ENCODE assay signal across 22 cellular contexts in genomic region chr12:7152818-7153217, GRCh38. TPM values are rescaled to one million over a fixed set of nuclear protein-coding genes. Genes with fewer than 3 reads are reported as not detected.
A peak's percentile ranks its signal among the peaks of the same experiment; 100 is the strongest.
DNase-seq lines count a peak whose midpoint lies in the region; ATAC-seq and TF ChIP-seq lines count a peak whose summit lies in the region.
"Had no signal": no experiment of that assay in that cellular context is flagged by ENCODE, and none has a peak within 500 bp of the region (broad histone marks: within the 10 kb centered on the region; RNA-seq: fewer than 3 reads in every experiment).

No MANE protein-coding gene starts in this region.

- H4K20me1 ChIP-seq in BLaER1 treated with 17β-estradiol and CSF1 and Interleukin-3, amounts not matched to agents 10 nM and 100 nM: peaks cover 0 to 5% (median 0%) of the 10 kb centered on the region in 11 experiments; a peak in 1 of 22 replicates

- peak overlapping the region; percentile 20 for H2AFZ ChIP-seq in parathyroid adenoma
- H2AFZ ChIP-seq: GM23338 had no signal

- no peaks in the 10 kb centered on the region for H3K9me3 ChIP-seq in BLaER1 treated with 17β-estradiol and CSF1 and Interleukin-3, amounts not matched to agents 10 nM and 100 nM (replicated peaks in 1 of 11)
- H3K9me3 ChIP-seq in parathyroid adenoma (ENCODE audit: control insufficient read depth, low read length): no peaks in the 10 kb centered on the region

- H3K9me3 Mint-ChIP-seq in activated B cell treated with CpG ODN at 0.5 μM for 24 hours: no peaks in the 10 kb centered on the region
- no peaks in the 10 kb centered on the region for H3K9me3 Mint-ChIP-seq in stimulated activated naive B cell treated with anti-CD40 and anti-IgM and Interleukin-4, amounts not matched to agents 10 μg/mL and 1 μg/mL and 100 μg/mL, for 72 hours
- H3K9me3 Mint-ChIP-seq: CD4-positive, alpha-beta T cell; GM23338; HFFc6; IgD-negative memory B cell had no signal

- peaks cover 3% of the 10 kb centered on the region for H3K79me2 ChIP-seq in parathyroid adenoma

- peaks cover 0 to 25% (median 12%) of the 10 kb centered on the region in 10 experiments; a peak in 15 of 20 replicates for H3K4me1 ChIP-seq in BLaER1 treated with 17β-estradiol and CSF1 and Interleukin-3, amounts not matched to agents 10 nM and 100 nM
- peaks cover 68% of the 10 kb centered on the region for H3K4me1 ChIP-seq in parathyroid adenoma

- H3K9ac ChIP-seq in BLaER1 treated with 17β-estradiol and CSF1 and Interleukin-3, amounts not matched to agents 10 nM and 100 nM: peak overlapping the region in 4 of 11 experiments; percentile 11 to 50 (median 22); a peak in 5 of 22 replicates
- no peak overlapping the region for H3K9ac ChIP-seq in parathyroid adenoma

- POLR2A ChIA-PET in activated B cell treated with CpG ODN at 0.5 μM for 24 hours (lab: Charles Lee): no interaction called here

- H3K4me3 Mint-ChIP-seq in activated B cell treated with CpG ODN at 0.5 μM for 24 hours: no peak overlapping the region
- no peak overlapping the region for H3K4me3 Mint-ChIP-seq in stimulated activated naive B cell treated with anti-CD40 and anti-IgM and Interleukin-4, amounts not matched to agents 10 μg/mL and 1 μg/mL and 100 μg/mL, for 72 hours
- H3K4me3 Mint-ChIP-seq: B cell; CD4-positive, alpha-beta T cell; GM23338; HFFc6; IgD-negative memory B cell had no signal

- no peak for DNase-seq in activated B cell treated with CpG ODN at 0.5 μM for 24 hours
- no peak for DNase-seq in stimulated activated naive B cell treated with anti-CD40 and anti-IgM and Interleukin-4, amounts not matched to agents 10 μg/mL and 1 μg/mL and 100 μg/mL, for 72 hours
- DNase-seq in activated naive CD4-positive, alpha-beta T cell treated with anti-CD3 and anti-CD28 coated beads, Interleukin-2, amount 50 U/mL, for 16 hours: no peak
- DNase-seq: 8988T; CD4-positive, alpha-beta T cell; DMS153; DMS79; GDM1; HFFc6; KBM-7 had no signal

- no peaks in the 10 kb centered on the region for H3K4me1 Mint-ChIP-seq in activated B cell treated with CpG ODN at 0.5 μM for 24 hours
- peaks cover 0 to 8% of the 10 kb centered on the region in 2 donors for H3K4me1 Mint-ChIP-seq in stimulated activated naive B cell treated with anti-CD40 and anti-IgM and Interleukin-4, amounts not matched to agents 10 μg/mL and 1 μg/mL and 100 μg/mL, for 72 hours
- H3K4me1 Mint-ChIP-seq: B cell, GM23338, IgD-negative memory B cell had no signal

- intact Hi-C loops in activated B cell treated with CpG ODN at 0.5 μM for 24 hours (cut with micrococcal nuclease): no loop called here

- H3K27ac ChIP-seq in BLaER1 treated with 17β-estradiol and CSF1 and Interleukin-3, amounts not matched to agents 10 nM and 100 nM: peak overlapping the region in 2 of 11 experiments; percentile 37 to 42; a peak in 2 of 22 replicates
- peak overlapping the region; percentile 96 for H3K27ac ChIP-seq in parathyroid adenoma
- H3K27ac ChIP-seq: C4-2B had no signal

- H3K36me3 ChIP-seq in BLaER1 treated with 17β-estradiol and CSF1 and Interleukin-3, amounts not matched to agents 10 nM and 100 nM: peaks cover 26 to 98% (median 66%) of the 10 kb centered on the region in 11 experiments
- no peaks in the 10 kb centered on the region for H3K36me3 ChIP-seq in parathyroid adenoma (ENCODE audit: control insufficient read depth, insufficient read depth, low read length)

- H3K27me3 ChIP-seq in BLaER1 treated with 17β-estradiol and CSF1 and Interleukin-3, amounts not matched to agents 10 nM and 100 nM: no peaks in the 10 kb centered on the region
- no peaks in the 10 kb centered on the region for H3K27me3 ChIP-seq in parathyroid adenoma (ENCODE audit: control insufficient read depth, insufficient read depth, low read length)

- no peaks in the 10 kb centered on the region for H3K27me3 Mint-ChIP-seq in activated B cell treated with CpG ODN at 0.5 μM for 24 hours
- H3K27me3 Mint-ChIP-seq in stimulated activated naive B cell treated with anti-CD40 and anti-IgM and Interleukin-4, amounts not matched to agents 10 μg/mL and 1 μg/mL and 100 μg/mL, for 72 hours: no peaks in the 10 kb centered on the region
- H3K27me3 Mint-ChIP-seq: B cell; CD4-positive, alpha-beta T cell; IgD-negative memory B cell had no signal

- no peak overlapping the region for H3K27ac Mint-ChIP-seq in activated B cell treated with CpG ODN at 0.5 μM for 24 hours
- no peak overlapping the region for H3K27ac Mint-ChIP-seq in stimulated activated naive B cell treated with anti-CD40 and anti-IgM and Interleukin-4, amounts not matched to agents 10 μg/mL and 1 μg/mL and 100 μg/mL, for 72 hours
- H3K27ac Mint-ChIP-seq: B cell; CD4-positive, alpha-beta T cell; GM23338; HFFc6; IgD-negative memory B cell had no signal

- H3K4me3 ChIP-seq in BLaER1 treated with 17β-estradiol and CSF1 and Interleukin-3, amounts not matched to agents 10 nM and 100 nM: no peak overlapping the region
- no peak overlapping the region for H3K4me3 ChIP-seq in parathyroid adenoma (ENCODE audit: low read depth, low read length)
- H3K4me3 ChIP-seq: GM23338 had no signal

- TF ChIP-seq CTCF in activated B cell treated with CpG ODN at 0.5 μM for 24 hours (IDR thresholded peaks at IDR 0.05) (no peak), parathyroid adenoma (IDR thresholded peaks at IDR 0.05) (no peak)

- peaks cover 29% of the 10 kb centered on the region for H3K36me3 Mint-ChIP-seq in activated B cell treated with CpG ODN at 0.5 μM for 24 hours (ENCODE audit: low read depth)
- peaks cover 23 to 47% of the 10 kb centered on the region in 2 donors for H3K36me3 Mint-ChIP-seq in stimulated activated naive B cell treated with anti-CD40 and anti-IgM and Interleukin-4, amounts not matched to agents 10 μg/mL and 1 μg/mL and 100 μg/mL, for 72 hours

- H3K4me2 ChIP-seq in BLaER1 treated with 17β-estradiol and CSF1 and Interleukin-3, amounts not matched to agents 10 nM and 100 nM: peak overlapping the region in 8 of 11 experiments; percentile 29 to 73 (median 58); a peak in 14 of 22 replicates
- no peak overlapping the region for H3K4me2 ChIP-seq in parathyroid adenoma (ENCODE audit: low read length)
- H3K4me2 ChIP-seq: GM23338 had no signal

- ATAC-seq in activated B cell treated with CpG ODN at 0.5 μM for 24 hours (ENCODE audit: low read depth) (peak; percentile 49), HG03175 (IDR thresholded peaks at IDR 0.05; ENCODE audit: unreplicated experiment) (no peak), GM21786 (IDR thresholded peaks at IDR 0.05; ENCODE audit: unreplicated experiment) (no peak), HG02885 (IDR thresholded peaks at IDR 0.05; ENCODE audit: poor library complexity, unreplicated experiment) (no peak)
- ATAC-seq in stimulated activated naive B cell treated with anti-CD40 and anti-IgM and Interleukin-4, amounts not matched to agents 10 μg/mL and 1 μg/mL and 100 μg/mL, for 72 hours (replicated peaks): peak; percentile 71 to 76
- ATAC-seq: GM23338, HCT116, HepG2 had no signal

- CTCF ChIA-PET in activated B cell treated with CpG ODN at 0.5 μM for 24 hours (lab: Charles Lee): no interaction called here

RNA-seq across cellular contexts. Expression of gene CLSTN3, which starts 22.6 kb away (rescaled TPM):
- 14.1 and 14.8 TPM in 2 replicates for total RNA-seq in activated B cell treated with CpG ODN at 0.5 μM for 24 hours

RNA-seq across cellular contexts. Expression of gene RBP5, which starts 24.1 kb away (rescaled TPM):
- total RNA-seq in activated B cell treated with CpG ODN at 0.5 μM for 24 hours: 0.44 TPM in 1 of 2 replicates, not detected in the other
- total RNA-seq: A673; CD4-positive, alpha-beta T cell; HFFc6 had no signal

RNA-seq across cellular contexts. Expression of gene PEX5, which starts 36.7 kb away (rescaled TPM):
- total RNA-seq in activated B cell treated with CpG ODN at 0.5 μM for 24 hours: 24.9 and 26.8 TPM in 2 replicates

RNA-seq across cellular contexts. Expression of gene C1RL, which starts 43.8 kb away (rescaled TPM):
- total RNA-seq in activated B cell treated with CpG ODN at 0.5 μM for 24 hours: 13.5 and 19.2 TPM in 2 replicates

Comparison
In these comparisons a context has a peak if more than half of its experiments do, and no peak if none do; other contexts are left out.
1. ATAC-seq: peak in activated B cell treated with CpG ODN at 0.5 μM for 24 hours (single experiment) and stimulated activated naive B cell treated with anti-CD40 and anti-IgM and Interleukin-4, amounts not matched to agents 10 μg/mL and 1 μg/mL and 100 μg/mL, for 72 hours (2 of 2); none in HG03175 (single experiment), GM21786 (single experiment) and HG02885 (single experiment).